Comparison of ENCODE assay signal across 2 cellular contexts in the genomic region with DNA sequence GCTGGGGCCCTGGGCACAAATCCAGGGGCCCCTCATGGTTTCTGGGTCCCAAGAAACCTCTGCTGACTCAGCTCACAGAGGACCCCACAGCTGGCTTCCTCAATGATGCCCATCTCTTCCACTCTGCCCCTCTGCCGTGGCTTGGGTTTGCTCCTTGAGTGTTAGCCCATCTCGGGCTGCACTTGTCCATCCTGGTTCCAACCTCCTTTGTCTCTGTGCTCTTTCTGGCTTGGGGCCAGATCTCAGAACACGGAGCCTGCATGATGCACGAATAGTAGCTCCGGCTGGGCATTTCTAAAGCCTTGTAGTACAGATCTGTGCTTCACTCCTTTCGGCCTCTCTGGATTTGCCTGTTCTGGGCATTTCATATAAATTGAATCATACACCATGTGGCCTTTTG.
TF ChIP-seq lines count a peak whose summit lies in the region.

No MANE protein-coding gene starts in this region.

TF ChIP-seq in K562, 482 proteins besides CTCF, POLR2A, EP300 and RAD21:
- TF ChIP-seq BRD9 (IDR thresholded peaks at IDR 0.05; ENCODE audit: low read depth, partially characterized antibody) (no peak), NFIC (IDR thresholded peaks at IDR 0.05) (peak; percentile 85)

TF ChIP-seq in HepG2, 621 proteins besides CTCF, POLR2A, EP300 and RAD21:
- TF ChIP-seq THRA (CRISPR knock-in tag; IDR thresholded peaks at IDR 0.05; ENCODE audit: borderline replicate concordance) (no peak), ZNF468 (CRISPR knock-in tag; IDR thresholded peaks at IDR 0.05) (no peak), RBM39 (IDR thresholded peaks at IDR 0.05; ENCODE audit: low read depth, low read length, poor library complexity, severe bottlenecking) (no peak), GPBP1L1 (CRISPR knock-in tag; IDR thresholded peaks at IDR 0.05) (no peak), SP5 (CRISPR knock-in tag; IDR thresholded peaks at IDR 0.05; ENCODE audit: borderline replicate concordance, low read depth) (no peak), ZBTB34 (CRISPR knock-in tag; IDR thresholded peaks at IDR 0.05) (no peak), ZNF558 (CRISPR knock-in tag; IDR thresholded peaks at IDR 0.05; ENCODE audit: borderline replicate concordance) (no peak), ZFP82 (CRISPR knock-in tag; IDR thresholded peaks at IDR 0.05; ENCODE audit: borderline replicate concordance) (no peak), NRL (CRISPR knock-in tag; IDR thresholded peaks at IDR 0.05; ENCODE audit: borderline replicate concordance) (no peak), ISX (CRISPR knock-in tag; conservative IDR thresholded peaks at IDR 0.05) (no peak), SRSF4 (IDR thresholded peaks at IDR 0.05; ENCODE audit: low read depth, low read length, poor library complexity, severe bottlenecking) (no peak), SMAD1 (CRISPR knock-in tag; IDR thresholded peaks at IDR 0.05; ENCODE audit: borderline replicate concordance, low read depth) (no peak), KLF11 (CRISPR knock-in tag; IDR thresholded peaks at IDR 0.05) (no peak)
